In genomic region chr5:110726249-110727024, GRCh38 we compare ENCODE assay signal across 8 cellular contexts. TPM values are rescaled to one million over a fixed set of nuclear protein-coding genes. Genes with fewer than 3 reads are reported as not detected.
DNase-seq lines count a peak whose midpoint lies in the region; ATAC-seq and TF ChIP-seq lines count a peak whose summit lies in the region.

Gene TMEM232 (minus strand): TSS chr5:110726671. CDS start chr5:110667352, 59,319 bp downstream.

- H3K36me3 ChIP-seq in mammary epithelial cell (ENCODE audit: insufficient read depth, low read length) (no peaks in the 10 kb centered on the region), skeletal muscle satellite cell (ENCODE audit: insufficient read depth, low read length) (no peaks in the 10 kb centered on the region)

- H3K9me3 ChIP-seq in mammary epithelial cell (replicated peaks; ENCODE audit: insufficient read depth, low read length) (no peaks in the 10 kb centered on the region), iPS-18c (ENCODE audit: control insufficient read depth, insufficient read depth, low read length) (no peaks in the 10 kb centered on the region), skeletal muscle satellite cell (replicated peaks; ENCODE audit: low read length) (no peaks in the 10 kb centered on the region)

- no peaks in the 10 kb centered on the region for H3K36me3 Mint-ChIP-seq in HFFc6 (ENCODE audit: low read depth)
- no peaks in the 10 kb centered on the region for H3K36me3 Mint-ChIP-seq in activated B cell treated with CpG ODN at 0.5 μM for 24 hours (ENCODE audit: low read depth)

- no peak within 1 kb of the TSS for H2AFZ ChIP-seq in mammary epithelial cell (ENCODE audit: low read depth, low read length)

- H3K4me3 ChIP-seq in mammary epithelial cell (replicated peaks in 1 of 3; ENCODE audit: insufficient read depth in 1 of 3, low read depth in 2 of 3, low read length in 3 of 3) (no peak within 1 kb of the TSS), iPS-18c (ENCODE audit: insufficient read depth, low read depth, low read length) (peak within 1 kb of the TSS; percentile 56), skeletal muscle satellite cell (ENCODE audit: low read length) (peak within 1 kb of the TSS; percentile 61)

- intact Hi-C loops in activated B cell treated with CpG ODN at 0.5 μM for 24 hours (cut with micrococcal nuclease) = loop anchor here (1.0 kb wide), 1 partner anchor 12 kb away; no protein-coding TSS in a partner anchor
- intact Hi-C loops in mammary epithelial cell (cut with micrococcal nuclease) = no loop called here

- H3K4me1 ChIP-seq in mammary epithelial cell (ENCODE audit: insufficient read depth, low read length) (no peaks in the 10 kb centered on the region), skeletal muscle satellite cell (ENCODE audit: control insufficient read depth, insufficient read depth, low read length) (no peaks in the 10 kb centered on the region)

- POLR2A ChIA-PET in activated B cell treated with CpG ODN at 0.5 μM for 24 hours (lab: Charles Lee) = interaction anchor here (1.9 kb wide), 1 partner anchor 12 kb away, joined by 6 read pairs; the partner anchor contains the start of gene SLC25A46

- BruUV-seq in mammary epithelial cell (replicated peaks; lab: Mats Ljungman, UMichigan) = no TSS peak

- no peaks in the 10 kb centered on the region for H3K79me2 ChIP-seq in mammary epithelial cell (ENCODE audit: insufficient read depth, low read length)

- no peaks in the 10 kb centered on the region for H3K27me3 ChIP-seq in mammary epithelial cell (ENCODE audit: insufficient read depth, low read length)
- no peaks in the 10 kb centered on the region for H3K27me3 ChIP-seq in skeletal muscle satellite cell (ENCODE audit: control insufficient read depth, insufficient read depth, low read length)

- H3K27ac ChIP-seq in mammary epithelial cell (ENCODE audit: insufficient read depth, low read depth, low read length) = no peak within 1 kb of the TSS

- DNase-seq in EH (ENCODE audit: low read depth) = peak; percentile 74
- peak; percentile 68 for DNase-seq in HFFc6
- DNase-seq in NCI-H1694 (lab: John Stamatoyannopoulos, UW) = peak; percentile 61
- peak; percentile 28 for DNase-seq in activated B cell treated with CpG ODN at 0.5 μM for 24 hours
- DNase-seq in mammary epithelial cell = peak; percentile 79

- H4K20me1 ChIP-seq in mammary epithelial cell (ENCODE audit: insufficient read depth, low read length) = no peaks in the 10 kb centered on the region

- CTCF ChIA-PET in activated B cell treated with CpG ODN at 0.5 μM for 24 hours (lab: Charles Lee) = no interaction called here
- CTCF ChIA-PET in mammary epithelial cell (lab: Charles Lee; ENCODE audit: low non-redundant PET) = no interaction called here

- H3K27ac Mint-ChIP-seq in HFFc6 (no peak within 1 kb of the TSS), activated B cell treated with CpG ODN at 0.5 μM for 24 hours (no peak within 1 kb of the TSS)

- H3K4me3 Mint-ChIP-seq in HFFc6 (peak within 1 kb of the TSS; percentile 85), activated B cell treated with CpG ODN at 0.5 μM for 24 hours (peak within 1 kb of the TSS; percentile 85)

- H3K27me3 Mint-ChIP-seq in HFFc6 (ENCODE audit: insufficient read depth) (no peaks in the 10 kb centered on the region; the same call in 1 of the 2 replicates), activated B cell treated with CpG ODN at 0.5 μM for 24 hours (no peaks in the 10 kb centered on the region)

- TF ChIP-seq CTCF in HFFc6 (IDR thresholded peaks at IDR 0.05) = no peak
- TF ChIP-seq CTCF in activated B cell treated with CpG ODN at 0.5 μM for 24 hours (IDR thresholded peaks at IDR 0.05) = no peak
- no peak for TF ChIP-seq CTCF in mammary epithelial cell (conservative IDR thresholded peaks at IDR 0.05 in 1 of 2, IDR thresholded peaks at IDR 0.05 in 1 of 2; ENCODE audit: extremely low read depth in 1 of 2, insufficient read depth in 1 of 2, low read depth in 1 of 2, low read length in 2 of 2)

- dilution Hi-C loops in mammary epithelial cell (cut with HindIII; ENCODE audit: low sequenced_read_pairs) = no loop called here

- peak; percentile 99 for ATAC-seq in activated B cell treated with CpG ODN at 0.5 μM for 24 hours (ENCODE audit: low read depth)
- no peak for ATAC-seq in HG02870 (IDR thresholded peaks at IDR 0.05; ENCODE audit: unreplicated experiment)

- 80% methylated on average over 16 of the region's 17 CpGs for WGBS in mammary epithelial cell (ENCODE audit: low coverage, missing lambda C conversion rate)

- in situ Hi-C loops in mammary epithelial cell (cut with MboI; ENCODE audit: low sequenced_read_pairs in 2 of 2) = no loop called here

- H3K4me1 Mint-ChIP-seq in HFFc6 (ENCODE audit: low read depth) = peaks cover 7% of the 10 kb centered on the region; the same call in 1 of the 2 replicates
- H3K4me1 Mint-ChIP-seq in activated B cell treated with CpG ODN at 0.5 μM for 24 hours = peaks cover 2% of the 10 kb centered on the region

- no peaks in the 10 kb centered on the region for H3K9me3 Mint-ChIP-seq in HFFc6
- no peaks in the 10 kb centered on the region for H3K9me3 Mint-ChIP-seq in activated B cell treated with CpG ODN at 0.5 μM for 24 hours

- H3K4me2 ChIP-seq in mammary epithelial cell (ENCODE audit: insufficient read depth, low read depth, low read length) = no peak within 1 kb of the TSS
- peak within 1 kb of the TSS; percentile 31 for H3K4me2 ChIP-seq in skeletal muscle satellite cell (ENCODE audit: low read length)

- no peak within 1 kb of the TSS for H3K9ac ChIP-seq in mammary epithelial cell (ENCODE audit: insufficient read depth, low read length)
- H3K9ac ChIP-seq in skeletal muscle satellite cell (ENCODE audit: low read depth, low read length) = no peak within 1 kb of the TSS

RNA-seq across cellular contexts. Expression of gene TMEM232, which starts in this region (rescaled TPM):
- 1 to 10 TPM in 3 of 6 experiments, under 1 TPM in 3; 0.36 to 1.3 (median 1.0) TPM for total RNA-seq in HFFc6 (2021; fragmentation: NEBNext Ultra II Directional; extraction: Animal tissue kit (Norgen Biotek cat#: 25700))
- total RNA-seq in activated B cell treated with CpG ODN at 0.5 μM for 24 hours = 2.8 and 3.0 TPM in 2 replicates
- total RNA-seq in mammary epithelial cell = 1 to 10 TPM in 1 of 2 donors, under 1 TPM in 1; 0.71 to 2.0 TPM
- polyA plus RNA-seq in mammary epithelial cell = 0.49 TPM
- not detected for polyA minus RNA-seq in mammary epithelial cell
- 5.5 and 6.3 TPM in 2 replicates for total RNA-seq in skeletal muscle satellite cell (2012; rRNA removed)

Comparison
In these comparisons a context has a peak if more than half of its experiments do, and no peak if none do; other contexts are left out.
1. DNase-seq: peak in every context shown above with its lines; median percentile 79 in mammary epithelial cell; 74 in EH; 68 in HFFc6; 61 in NCI-H1694; 28 in activated B cell treated with CpG ODN at 0.5 μM for 24 hours.
2. H3K4me3 ChIP-seq: peak in iPS-18c (single experiment) and skeletal muscle satellite cell (single experiment); none in mammary epithelial cell (0 of 3).